Comparison of ENCODE assay signal across 26 cellular contexts in genomic region chr17:50737118-50737698, GRCh38. TPM values are rescaled to one million over a fixed set of nuclear protein-coding genes. Genes with fewer than 3 reads are reported as not detected.
DNase-seq lines count a peak whose midpoint lies in the region; ATAC-seq, FAIRE-seq and TF ChIP-seq lines count a peak whose summit lies in the region.
"Had no signal": no experiment of that assay in that cellular context is flagged by ENCODE, and none has a peak within 500 bp of the region (broad histone marks: within the 10 kb centered on the region; RNA-seq: fewer than 3 reads in every experiment).

No MANE protein-coding gene starts in this region.

- H3K4me1 ChIP-seq in endodermal cell (ENCODE audit: control insufficient read depth, insufficient read depth, low read length), result no peaks in the 10 kb centered on the region
- H3K4me1 ChIP-seq: foreskin keratinocyte, pancreas had no signal

- no peaks in the 10 kb centered on the region for H3K27me3 Mint-ChIP-seq in activated naive CD4-positive, alpha-beta T cell treated with anti-CD3 and anti-CD28 coated beads for 36 hours (ENCODE audit: low read depth)
- H3K27me3 Mint-ChIP-seq in T-helper 17 cell, result no peaks in the 10 kb centered on the region
- no peaks in the 10 kb centered on the region for H3K27me3 Mint-ChIP-seq in endodermal cell (ENCODE audit: insufficient read depth)
- H3K27me3 Mint-ChIP-seq in stimulated activated memory B cell treated with anti-CD40 and anti-IgM and Interleukin-4, amounts not matched to agents 10 μg/mL and 1 μg/mL and 100 μg/mL, for 72 hours, result no peaks in the 10 kb centered on the region
- H3K27me3 Mint-ChIP-seq: naive B cell had no signal

- CTCF ChIA-PET in activated naive CD4-positive, alpha-beta T cell treated with anti-CD3 and anti-CD28 coated beads for 36 hours (lab: Charles Lee), result no interaction called here

- TF ChIP-seq CTCF in endodermal cell (conservative IDR thresholded peaks at IDR 0.05), result no peak

- H3K9ac ChIP-seq in endodermal cell (ENCODE audit: extremely low read depth, low read length, poor library complexity, severe bottlenecking), result no peak overlapping the region

- ATAC-seq in T-helper 17 cell, result no peak
- peak; percentile 63 for ATAC-seq in stimulated activated memory B cell treated with anti-CD40 and anti-IgM and Interleukin-4, amounts not matched to agents 10 μg/mL and 1 μg/mL and 100 μg/mL, for 72 hours
- ATAC-seq: CD8-positive, alpha-beta T cell; foreskin keratinocyte; WTC11 had no signal

- no peak overlapping the region for H3K4me3 ChIP-seq in endodermal cell (ENCODE audit: low read length)
- H3K4me3 ChIP-seq: pancreas had no signal

- H3K27me3 ChIP-seq in endodermal cell (ENCODE audit: control insufficient read depth, insufficient read depth, low read length, poor library complexity, severe bottlenecking), result no peaks in the 10 kb centered on the region
- H3K27me3 ChIP-seq: foreskin keratinocyte, pancreas had no signal

- H3K4me3 Mint-ChIP-seq in activated naive CD4-positive, alpha-beta T cell treated with anti-CD3 and anti-CD28 coated beads for 36 hours, result no peak overlapping the region
- H3K4me3 Mint-ChIP-seq in T-helper 17 cell (no peak overlapping the region), endodermal cell (no peak overlapping the region)
- H3K4me3 Mint-ChIP-seq in stimulated activated memory B cell treated with anti-CD40 and anti-IgM and Interleukin-4, amounts not matched to agents 10 μg/mL and 1 μg/mL and 100 μg/mL, for 72 hours, result no peak overlapping the region
- H3K4me3 Mint-ChIP-seq: CD8-positive, alpha-beta T cell; naive B cell; T-helper 2 cell treated with Interferon-gamma antibody and Interleukin-4, amounts not matched to agents 5 μg/mL and 100 μg/mL, for 36 hours; WTC11 had no signal

- DNase-seq in activated naive CD4-positive, alpha-beta T cell treated with anti-CD3 and anti-CD28 coated beads for 36 hours, result peak; percentile 34
- no peak for DNase-seq in activated naive CD4-positive, alpha-beta T cell treated with Interleukin-2 at 50 U/mL for 16 hours
- DNase-seq in T-helper 17 cell (no peak), endodermal cell (peak; percentile 32), SW 1271 (lab: John Stamatoyannopoulos, UW) (no peak), midbrain (lab: John Stamatoyannopoulos, UW) (no peak), urothelium cell line (ENCODE audit: low spot score) (no peak)
- DNase-seq: CD8-positive, alpha-beta T cell; dermis blood vessel endothelial cell; DMS53; foreskin keratinocyte; hypothalamus; kidney; naive B cell; NCI-H1694; NCI-H82; pancreas; stimulated activated CD4-positive, alpha-beta T cell treated with anti-CD3 and anti-CD28 coated beads, Interleukin-2, amount 100 ng/mL, for 24 hours had no signal

- intact Hi-C loops in activated naive CD4-positive, alpha-beta T cell treated with anti-CD3 and anti-CD28 coated beads for 36 hours (cut with micrococcal nuclease), result no loop called here

- WGBS in endodermal cell (ENCODE audit: insufficient coverage in 1 of 2, insufficient read length in 1 of 2), 2 experiments, result 90 to 98% methylated on average over 2 of the region's 2 CpGs

- H3K9me3 Mint-ChIP-seq in activated naive CD4-positive, alpha-beta T cell treated with anti-CD3 and anti-CD28 coated beads for 36 hours, result no peaks in the 10 kb centered on the region
- no peaks in the 10 kb centered on the region for H3K9me3 Mint-ChIP-seq in endodermal cell
- H3K9me3 Mint-ChIP-seq in stimulated activated memory B cell treated with anti-CD40 and anti-IgM and Interleukin-4, amounts not matched to agents 10 μg/mL and 1 μg/mL and 100 μg/mL, for 72 hours, result no peaks in the 10 kb centered on the region
- H3K9me3 Mint-ChIP-seq: CD8-positive, alpha-beta T cell; naive B cell; T-helper 2 cell treated with Interferon-gamma antibody and Interleukin-4, amounts not matched to agents 5 μg/mL and 100 μg/mL, for 36 hours; WTC11 had no signal

- H3K36me3 ChIP-seq in endodermal cell (ENCODE audit: control insufficient read depth, insufficient read depth, low read length), result peaks cover 60% of the 10 kb centered on the region

- no peak for FAIRE-seq in urothelium cell line (lab: Jason Lieb, UNC)
- FAIRE-seq: kidney, pancreas had no signal

- H3K27ac ChIP-seq in endodermal cell (ENCODE audit: low read depth, low read length), result no peak overlapping the region
- H3K27ac ChIP-seq: epithelial cell of prostate, foreskin keratinocyte, HL-60, pancreas had no signal

- H3K36me3 Mint-ChIP-seq in activated naive CD4-positive, alpha-beta T cell treated with anti-CD3 and anti-CD28 coated beads for 36 hours (ENCODE audit: low read depth), result peaks cover 36% of the 10 kb centered on the region
- H3K36me3 Mint-ChIP-seq in T-helper 17 cell (ENCODE audit: low read depth), result peaks cover 6% of the 10 kb centered on the region
- peaks cover 56% of the 10 kb centered on the region for H3K36me3 Mint-ChIP-seq in endodermal cell (ENCODE audit: low read depth)
- peaks cover 50% of the 10 kb centered on the region for H3K36me3 Mint-ChIP-seq in stimulated activated memory B cell treated with anti-CD40 and anti-IgM and Interleukin-4, amounts not matched to agents 10 μg/mL and 1 μg/mL and 100 μg/mL, for 72 hours

- peaks cover 55% of the 10 kb centered on the region for H3K4me1 Mint-ChIP-seq in activated naive CD4-positive, alpha-beta T cell treated with anti-CD3 and anti-CD28 coated beads for 36 hours (ENCODE audit: low read depth)
- H3K4me1 Mint-ChIP-seq in T-helper 17 cell (peaks cover 22% of the 10 kb centered on the region), endodermal cell (peaks cover 5% of the 10 kb centered on the region)
- H3K4me1 Mint-ChIP-seq in stimulated activated memory B cell treated with anti-CD40 and anti-IgM and Interleukin-4, amounts not matched to agents 10 μg/mL and 1 μg/mL and 100 μg/mL, for 72 hours, result peaks cover 43% of the 10 kb centered on the region

- no peak overlapping the region for H3K27ac Mint-ChIP-seq in activated naive CD4-positive, alpha-beta T cell treated with anti-CD3 and anti-CD28 coated beads for 36 hours
- H3K27ac Mint-ChIP-seq in T-helper 17 cell (peak overlapping the region; percentile 80), endodermal cell (no peak overlapping the region)
- H3K27ac Mint-ChIP-seq in stimulated activated memory B cell treated with anti-CD40 and anti-IgM and Interleukin-4, amounts not matched to agents 10 μg/mL and 1 μg/mL and 100 μg/mL, for 72 hours, result peak overlapping the region; percentile 7
- H3K27ac Mint-ChIP-seq: T-helper 2 cell treated with Interferon-gamma antibody and Interleukin-4, amounts not matched to agents 5 μg/mL and 100 μg/mL, for 36 hours; WTC11 had no signal

- H3K9me3 ChIP-seq in T-helper 17 cell (ENCODE audit: control insufficient read depth, low read length, poor library complexity, severe bottlenecking) (no peaks in the 10 kb centered on the region), endodermal cell (ENCODE audit: control insufficient read depth, low read length) (no peaks in the 10 kb centered on the region)
- H3K9me3 ChIP-seq: pancreas had no signal

RNA-seq across cellular contexts. Expression of gene LUC7L3, which starts 17.8 kb away (rescaled TPM):
- 100 to 1,000 TPM; 120 to 136 TPM for total RNA-seq in activated naive CD4-positive, alpha-beta T cell treated with anti-CD3 and anti-CD28 coated beads for 36 hours
- 100 to 1,000 TPM; 129 to 155 TPM for total RNA-seq in T-helper 17 cell
- 100 to 1,000 TPM; 122 to 169 TPM for total RNA-seq in endodermal cell
- 252 TPM for polyA plus RNA-seq in endodermal cell (2013, experiment 1 of 2)
- polyA plus RNA-seq in endodermal cell (2013, experiment 2 of 2), result 214 TPM

RNA-seq across cellular contexts. Expression of gene ANKRD40, which starts 29.5 kb away (rescaled TPM):
- 10 to 100 TPM; 25.7 to 26.5 TPM for total RNA-seq in activated naive CD4-positive, alpha-beta T cell treated with anti-CD3 and anti-CD28 coated beads for 36 hours
- 10 to 100 TPM; 24.3 to 25.6 TPM for total RNA-seq in T-helper 17 cell
- 10 to 100 TPM; 44.9 to 60.3 TPM for total RNA-seq in endodermal cell
- 38.1 TPM for polyA plus RNA-seq in endodermal cell (2013, experiment 1 of 2)
- 37.3 TPM for polyA plus RNA-seq in endodermal cell (2013, experiment 2 of 2)

RNA-seq across cellular contexts. Expression of gene ANKRD40CL, which starts 30.1 kb away (rescaled TPM):
- total RNA-seq in activated naive CD4-positive, alpha-beta T cell treated with anti-CD3 and anti-CD28 coated beads for 36 hours, result not detected
- not detected for total RNA-seq in T-helper 17 cell
- total RNA-seq in endodermal cell, result not detected
- polyA plus RNA-seq in endodermal cell (2013, experiment 1 of 2), result not detected
- not detected for polyA plus RNA-seq in endodermal cell (2013, experiment 2 of 2)
- total RNA-seq: CD8-positive, alpha-beta T cell; dermis blood vessel endothelial cell; foreskin keratinocyte; kidney; lung microvascular endothelial cell; SK-MEL-5; subcutaneous adipose tissue; WTC11 had no signal
- polyA plus RNA-seq: foreskin keratinocyte had no signal

Comparison
In these comparisons a context has a peak if more than half of its experiments do, and no peak if none do; other contexts are left out.
1. DNase-seq: peak in activated naive CD4-positive, alpha-beta T cell treated with anti-CD3 and anti-CD28 coated beads for 36 hours (single experiment) and endodermal cell (single experiment); none in activated naive CD4-positive, alpha-beta T cell treated with Interleukin-2 at 50 U/mL for 16 hours (single experiment), T-helper 17 cell (0 of 3), SW 1271 (0 of 2), midbrain (single experiment) and urothelium cell line (single experiment).
2. H3K27ac Mint-ChIP-seq: peak in T-helper 17 cell (single experiment) and stimulated activated memory B cell treated with anti-CD40 and anti-IgM and Interleukin-4, amounts not matched to agents 10 μg/mL and 1 μg/mL and 100 μg/mL, for 72 hours (single experiment); none in activated naive CD4-positive, alpha-beta T cell treated with anti-CD3 and anti-CD28 coated beads for 36 hours (single experiment) and endodermal cell (single experiment).